In the genomic region with DNA sequence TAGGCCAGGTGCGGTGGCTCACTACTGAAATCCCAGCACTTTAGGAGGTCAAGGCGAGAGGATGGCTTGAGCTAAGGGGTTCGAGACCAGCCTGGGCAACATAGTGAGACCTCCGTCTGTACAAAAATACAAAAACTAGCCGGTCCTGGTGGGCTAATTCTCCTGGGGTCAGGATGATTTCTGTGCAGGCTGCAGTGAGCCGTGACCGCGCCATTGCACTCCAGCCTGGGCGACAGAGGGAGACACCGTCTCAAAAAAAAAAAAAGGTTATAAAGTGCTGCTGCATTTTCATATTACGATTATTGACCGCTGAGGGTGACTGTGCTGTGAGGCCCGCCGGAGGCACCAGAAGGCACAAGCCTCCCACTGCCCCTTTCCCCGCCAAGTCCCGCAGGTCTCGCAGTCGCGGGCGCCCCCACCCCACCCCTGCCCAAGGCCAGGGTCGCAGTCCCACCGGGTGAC, we compare ENCODE assay signal across 8 cellular contexts. TPM values are rescaled to one million over a fixed set of nuclear protein-coding genes. Genes with fewer than 3 reads are reported as not detected.
DNase-seq lines count a peak whose midpoint lies in the region; ATAC-seq and TF ChIP-seq lines count a peak whose summit lies in the region.

No MANE protein-coding gene starts in this region.

- TF ChIP-seq CTCF in brain (conservative IDR thresholded peaks at IDR 0.05) (no peak), mucosa of descending colon (IDR thresholded peaks at IDR 0.05) (peak; percentile 7)

- peak overlapping the region in 1 of 5 experiments; percentile 53 for H3K27ac Mint-ChIP-seq in brain

- peak; percentile 14 for DNase-seq in ACHN
- no peak for DNase-seq in mucosa of descending colon
- DNase-seq in NCI-H446 treated with DMSO at 0.1 percent for 48 hours (lab: John Stamatoyannopoulos, UW), result no peak
- no peak for DNase-seq in NCI-H1092 treated with DMSO at 0.1 percent for 48 hours (lab: John Stamatoyannopoulos, UW)

- peak overlapping the region; percentile 72 for H3K4me3 ChIP-seq in mucosa of descending colon

- in situ Hi-C loops in ACHN (cut with HindIII; ENCODE audit: low pct_ligation_motif_present, low pct_unique_long_range_greater_than_20kb, low sequenced_read_pairs), result no loop called here

- peaks cover 43% of the 10 kb centered on the region for H3K4me1 Mint-ChIP-seq in brain

- intact Hi-C loops in mucosa of descending colon (cut with DNase I, micrococcal nuclease), result no loop called here

- H3K9me3 ChIP-seq in mucosa of descending colon, result no peaks in the 10 kb centered on the region

- peak overlapping the region; percentile 72 to 88 (median 79) for H3K4me3 Mint-ChIP-seq in brain

- H3K36me3 Mint-ChIP-seq in brain, result no peaks in the 10 kb centered on the region

- H3K36me3 ChIP-seq in mucosa of descending colon (ENCODE audit: low read depth), result no peaks in the 10 kb centered on the region

- H3K9me3 Mint-ChIP-seq in brain, result peaks cover 0 to 3% (median 0%) of the 10 kb centered on the region in 5 experiments

- H3K4me1 ChIP-seq in mucosa of descending colon (ENCODE audit: low read depth), result peaks cover 22% of the 10 kb centered on the region

- ATAC-seq in HG02938 (IDR thresholded peaks at IDR 0.05; ENCODE audit: unreplicated experiment) (peak; percentile 27), mucosa of descending colon (peak; percentile 16), HG03025 (IDR thresholded peaks at IDR 0.05; ENCODE audit: low FRiP score, unreplicated experiment) (no peak), HG02623 (IDR thresholded peaks at IDR 0.05; ENCODE audit: unreplicated experiment) (no peak)

- H3K27me3 Mint-ChIP-seq in brain, result peaks cover 37% of the 10 kb centered on the region

RNA-seq across cellular contexts. Expression of gene PLEKHF1, which starts 0.5 kb away (rescaled TPM):
- polyA plus RNA-seq in brain (ENCODE audit: insufficient read depth, low read depth, low replicate concordance), result 5.6 TPM
- total RNA-seq in mucosa of descending colon, result 1 to 10 TPM; 4.0 to 6.9 (median 6.7) TPM

RNA-seq across cellular contexts. Expression of gene C19orf12, which starts 50.3 kb away (rescaled TPM):
- 34.1 TPM for polyA plus RNA-seq in brain (ENCODE audit: insufficient read depth, low read depth, low replicate concordance)
- 10 to 100 TPM; 17.0 to 26.6 (median 18.4) TPM for total RNA-seq in mucosa of descending colon

RNA-seq across cellular contexts. Expression of gene POP4, which starts 58.7 kb away (rescaled TPM):
- 234 TPM for polyA plus RNA-seq in brain (ENCODE audit: insufficient read depth, low read depth, low replicate concordance)
- 10 to 100 TPM; 53.1 to 67.1 (median 65.6) TPM for total RNA-seq in mucosa of descending colon

Comparison
In these comparisons a context has a peak if more than half of its experiments do, and no peak if none do; other contexts are left out.
1. ATAC-seq: peak in HG02938 (single experiment) and mucosa of descending colon (single experiment); none in HG03025 (single experiment) and HG02623 (single experiment).